ENCODE assay signal across 8 cellular contexts in the genomic region with DNA sequence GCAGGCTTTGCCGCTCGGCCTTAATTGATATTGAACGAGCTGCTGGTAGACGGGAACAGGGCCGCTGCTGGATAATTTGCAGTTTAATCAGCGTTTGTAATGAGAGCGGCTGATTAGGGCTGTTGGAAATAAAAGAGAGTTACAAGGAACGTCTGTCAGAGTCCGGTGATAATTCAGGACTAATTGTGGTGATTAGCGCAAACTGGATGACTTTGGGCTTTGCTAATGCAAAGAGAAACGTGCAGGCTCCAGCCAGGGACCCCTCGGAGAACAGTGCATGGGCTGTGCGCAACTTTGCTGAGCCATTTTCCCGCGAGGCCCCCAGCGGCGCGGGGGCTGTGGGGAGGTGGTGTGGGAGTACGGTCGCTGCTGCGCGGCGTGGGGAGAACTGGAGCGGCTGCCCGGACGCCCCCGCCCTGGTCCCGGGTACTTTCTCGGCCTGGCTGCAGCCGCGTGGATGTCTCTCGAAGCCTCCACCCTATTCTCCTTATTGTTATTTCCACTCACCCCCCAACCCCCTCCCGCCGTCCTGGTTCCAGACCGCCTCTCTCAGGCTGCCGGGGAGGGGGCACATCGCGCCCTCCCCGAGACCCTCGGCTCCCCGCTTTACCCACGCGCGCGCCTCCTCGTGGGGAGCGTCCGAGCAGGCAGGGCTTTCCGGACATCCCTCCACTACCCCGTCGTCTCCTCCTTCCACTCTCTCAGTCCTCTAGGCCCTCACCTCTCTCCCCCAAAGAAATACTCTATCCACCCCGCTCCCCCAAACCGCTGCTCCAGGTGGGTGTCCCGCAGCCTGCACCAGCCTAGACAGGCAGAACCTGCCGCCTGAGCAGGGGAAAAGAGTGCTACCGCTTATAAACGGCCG.
DNase-seq lines count a peak whose midpoint lies in the region; ATAC-seq and TF ChIP-seq lines count a peak whose summit lies in the region.

No MANE protein-coding gene starts in this region.

- H3K4me3 ChIP-seq in GM12875 (ENCODE audit: low read depth, low read length) (peak overlapping the region; percentile 49), hepatocyte (peak overlapping the region; percentile 15), skeletal muscle tissue (ENCODE audit: low read length in 3 of 3) (peak overlapping the region; percentile 51 to 75 (median 67))

- no peaks in the 10 kb centered on the region for H3K4me1 ChIP-seq in hepatocyte (ENCODE audit: insufficient read depth)
- H3K4me1 ChIP-seq in skeletal muscle tissue (ENCODE audit: control insufficient read depth in 3 of 3, insufficient read depth in 3 of 3, low read length in 3 of 3) = peaks cover 0 to 8% (median 3%) of the 10 kb centered on the region in 3 donors

- TF ChIP-seq CTCF in GM12875 (IDR thresholded peaks at IDR 0.05; ENCODE audit: borderline replicate concordance, insufficient read depth, low read depth, low read length) = peak; percentile 22; the same call in 1 of the 2 replicates
- peak; percentile 35 for TF ChIP-seq CTCF in hepatocyte (IDR thresholded peaks at IDR 0.05; ENCODE audit: poor library complexity)

- ATAC-seq in activated naive CD8-positive, alpha-beta T cell treated with anti-CD3 and anti-CD28 coated beads, Interleukin-2, amount 10 ng/mL, durations not matched to agents 7 days and 5 days (ENCODE audit: low read depth) = no peak
- ATAC-seq in GM21528 (IDR thresholded peaks at IDR 0.05; ENCODE audit: low FRiP score, unreplicated experiment) = no peak
- ATAC-seq in HG03039 (IDR thresholded peaks at IDR 0.05; ENCODE audit: unreplicated experiment) = no peak
- ATAC-seq in GM21723 (IDR thresholded peaks at IDR 0.05; ENCODE audit: unreplicated experiment) = no peak

- DNase-seq in activated naive CD8-positive, alpha-beta T cell treated with anti-CD3 and anti-CD28 coated beads, Interleukin-2, amount 10 ng/mL, durations not matched to agents 7 days and 5 days = no peak
- no peak for DNase-seq in hepatocyte (ENCODE audit: low spot score)
- no peak for DNase-seq in activated naive CD4-positive, alpha-beta T cell (lab: John Stamatoyannopoulos, UW)

- POLR2A ChIA-PET in activated naive CD8-positive, alpha-beta T cell treated with anti-CD3 and anti-CD28 coated beads, Interleukin-2, amount 10 ng/mL, durations not matched to agents 7 days and 5 days (lab: Charles Lee) = no interaction called here

- no peak overlapping the region for H3K27ac Mint-ChIP-seq in activated naive CD8-positive, alpha-beta T cell treated with anti-CD3 and anti-CD28 coated beads, Interleukin-2, amount 10 ng/mL, durations not matched to agents 7 days and 5 days

- 11% methylated on average over 44 of the region's 58 CpGs for WGBS in hepatocyte (ENCODE audit: low lambda C conversion rate, missing lambda C conversion rate)

- no peaks in the 10 kb centered on the region for H3K79me2 ChIP-seq in hepatocyte

- H3K27me3 ChIP-seq in hepatocyte (peaks cover 42% of the 10 kb centered on the region), skeletal muscle tissue (ENCODE audit: control insufficient read depth in 3 of 3, insufficient read depth in 3 of 3, low read length in 3 of 3) (peaks cover 3 to 16% (median 12%) of the 10 kb centered on the region in 3 donors)

- peaks cover 32% of the 10 kb centered on the region for H3K27me3 Mint-ChIP-seq in activated naive CD8-positive, alpha-beta T cell treated with anti-CD3 and anti-CD28 coated beads, Interleukin-2, amount 10 ng/mL, durations not matched to agents 7 days and 5 days

- no peaks in the 10 kb centered on the region for H3K36me3 Mint-ChIP-seq in activated naive CD8-positive, alpha-beta T cell treated with anti-CD3 and anti-CD28 coated beads, Interleukin-2, amount 10 ng/mL, durations not matched to agents 7 days and 5 days

- H4K20me1 ChIP-seq in hepatocyte (ENCODE audit: insufficient read depth, poor library complexity, severe bottlenecking) = no peaks in the 10 kb centered on the region

- H3K9me3 ChIP-seq in hepatocyte (ENCODE audit: low read depth) = no peaks in the 10 kb centered on the region
- no peaks in the 10 kb centered on the region for H3K9me3 ChIP-seq in skeletal muscle tissue (ENCODE audit: control insufficient read depth in 3 of 3, low read length in 3 of 3)

- H3K4me3 Mint-ChIP-seq in activated naive CD8-positive, alpha-beta T cell treated with anti-CD3 and anti-CD28 coated beads, Interleukin-2, amount 10 ng/mL, durations not matched to agents 7 days and 5 days = peak overlapping the region; percentile 73

- no peaks in the 10 kb centered on the region for H3K9me2 ChIP-seq in hepatocyte (replicated peaks; ENCODE audit: insufficient read depth)

- H3K27ac ChIP-seq in hepatocyte = peak overlapping the region; percentile 17
- no peak overlapping the region for H3K27ac ChIP-seq in skeletal muscle tissue (ENCODE audit: low read depth, low read length)

- peaks cover 7% of the 10 kb centered on the region for H3K4me1 Mint-ChIP-seq in activated naive CD8-positive, alpha-beta T cell treated with anti-CD3 and anti-CD28 coated beads, Interleukin-2, amount 10 ng/mL, durations not matched to agents 7 days and 5 days

- H3K9me3 Mint-ChIP-seq in activated naive CD8-positive, alpha-beta T cell treated with anti-CD3 and anti-CD28 coated beads, Interleukin-2, amount 10 ng/mL, durations not matched to agents 7 days and 5 days = no peaks in the 10 kb centered on the region

- peak overlapping the region; percentile 93 for H3K4me2 ChIP-seq in hepatocyte

- peak overlapping the region; percentile 33 to 74 (median 50) for H3K9ac ChIP-seq in skeletal muscle tissue (ENCODE audit: low read depth in 1 of 3, low read length in 3 of 3)

- peak overlapping the region; percentile 90 for H2AFZ ChIP-seq in hepatocyte

- H3K36me3 ChIP-seq in hepatocyte (replicated peaks; ENCODE audit: insufficient read depth, low read depth) (no peaks in the 10 kb centered on the region), skeletal muscle tissue (ENCODE audit: control insufficient read depth in 3 of 3, insufficient read depth in 3 of 3, low read length in 3 of 3) (no peaks in the 10 kb centered on the region)

Comparison
In these comparisons a context has a peak if more than half of its experiments do, and no peak if none do; other contexts are left out.
1. H3K4me3 ChIP-seq: peak in every context shown above with its lines; median percentile 67 in skeletal muscle tissue; 49 in GM12875; 15 in hepatocyte.